ENCODE assay signal across 14 cellular contexts in the genomic region with DNA sequence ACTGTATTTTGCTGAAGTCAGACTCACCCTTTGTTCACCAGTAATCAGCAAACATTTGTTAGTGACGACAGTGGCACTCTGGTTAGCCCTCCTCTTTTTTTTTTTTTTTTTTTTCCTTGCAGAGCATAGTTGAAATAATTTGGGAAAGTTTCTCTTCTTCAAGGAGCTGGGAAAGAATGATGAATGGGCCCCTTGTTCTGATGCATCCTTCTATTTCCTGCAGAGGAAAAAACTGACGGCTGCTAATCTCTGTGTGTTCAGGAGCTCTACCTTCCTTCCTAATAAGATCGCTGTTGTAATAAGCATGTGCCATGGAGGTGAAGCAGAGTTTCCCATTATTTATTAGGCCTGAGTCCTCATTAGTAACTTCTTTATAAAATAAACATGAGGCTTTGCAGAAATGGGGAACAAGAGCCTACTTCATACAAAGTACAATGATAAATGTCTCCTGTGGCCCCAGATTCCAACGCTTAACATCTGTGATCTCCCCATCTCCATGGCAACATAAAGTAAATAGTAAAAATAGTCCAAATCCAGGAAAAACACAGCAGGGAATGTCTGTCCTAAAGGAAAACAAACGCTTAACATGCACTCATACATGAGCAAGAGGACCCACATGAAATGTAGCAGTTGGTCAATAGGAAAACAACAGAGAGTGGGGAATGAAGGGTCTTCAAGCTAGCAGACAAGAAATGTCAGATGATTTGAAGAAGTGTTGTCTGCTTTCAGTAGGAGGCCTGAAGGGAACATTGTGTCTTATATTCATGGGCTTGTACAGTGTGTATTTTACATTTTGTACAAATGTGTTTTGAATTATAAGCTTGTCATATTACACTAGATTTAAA. TPM values are rescaled to one million over a fixed set of nuclear protein-coding genes. Genes with fewer than 3 reads are reported as not detected.
DNase-seq lines count a peak whose midpoint lies in the region; ATAC-seq, FAIRE-seq and TF ChIP-seq lines count a peak whose summit lies in the region.
"Had no signal": no experiment of that assay in that cellular context is flagged by ENCODE, and none has a peak within 500 bp of the region (broad histone marks: within the 10 kb centered on the region; RNA-seq: fewer than 3 reads in every experiment).

No MANE protein-coding gene starts in this region.

- no peaks in the 10 kb centered on the region for H3K9me3 Mint-ChIP-seq in chondrocyte (ENCODE audit: low read depth)

- WGBS in right cardiac atrium = 28% methylated on average over 5 of the region's 5 CpGs
- 38 to 44% methylated on average over 5 of the region's 5 CpGs for WGBS in sigmoid colon, 2 donors

- H3K4me3 Mint-ChIP-seq in chondrocyte (ENCODE audit: unreplicated experiment) = no peak overlapping the region

- peaks cover 2% of the 10 kb centered on the region for H3K4me1 ChIP-seq in right cardiac atrium (ENCODE audit: control insufficient read depth, insufficient read depth, low read length)
- peaks cover 0 to 71% (median 59%) of the 10 kb centered on the region in 4 donors for H3K4me1 ChIP-seq in sigmoid colon
- H3K4me1 ChIP-seq in effector memory CD4-positive, alpha-beta T cell (ENCODE audit: control insufficient read depth, insufficient read depth, low read length, poor library complexity, severe bottlenecking) = no peaks in the 10 kb centered on the region
- H3K4me1 ChIP-seq: BE2C had no signal

- no peaks in the 10 kb centered on the region for H3K9me3 ChIP-seq in right cardiac atrium (ENCODE audit: control insufficient read depth, low read length)
- no peaks in the 10 kb centered on the region for H3K9me3 ChIP-seq in sigmoid colon
- no peaks in the 10 kb centered on the region for H3K9me3 ChIP-seq in effector memory CD4-positive, alpha-beta T cell (ENCODE audit: control insufficient read depth, low read length)
- H3K9me3 ChIP-seq: BE2C had no signal

- peaks cover 78% of the 10 kb centered on the region for H3K4me1 Mint-ChIP-seq in chondrocyte (ENCODE audit: low read depth)

- H3K27ac ChIP-seq in right cardiac atrium (ENCODE audit: low read length) (peak overlapping the region; percentile 24), sigmoid colon (peak overlapping the region; percentile 42 to 87 (median 78))
- H3K27ac ChIP-seq in effector memory CD4-positive, alpha-beta T cell (ENCODE audit: insufficient read depth, low read length, poor library complexity, severe bottlenecking) = no peak overlapping the region
- H3K27ac ChIP-seq: HL-60 had no signal

- TF ChIP-seq POLR2A in sigmoid colon (IDR thresholded peaks at IDR 0.05) = no peak

- peak; percentile 72 to 98 (median 88) for TF ChIP-seq EP300 in sigmoid colon (IDR thresholded peaks at IDR 0.05)

- H3K27me3 ChIP-seq in right cardiac atrium (ENCODE audit: control insufficient read depth, insufficient read depth) = no peaks in the 10 kb centered on the region
- no peaks in the 10 kb centered on the region for H3K27me3 ChIP-seq in sigmoid colon
- H3K27me3 ChIP-seq in effector memory CD4-positive, alpha-beta T cell (replicated peaks; ENCODE audit: control insufficient read depth, insufficient read depth, low read length, poor library complexity, severe bottlenecking) = no peaks in the 10 kb centered on the region
- H3K27me3 ChIP-seq: BE2C had no signal

- H3K36me3 Mint-ChIP-seq in chondrocyte (ENCODE audit: low read depth) = no peaks in the 10 kb centered on the region

- H3K4me3 ChIP-seq in right cardiac atrium (ENCODE audit: low read length) (no peak overlapping the region), sigmoid colon (no peak overlapping the region)
- no peak overlapping the region for H3K4me3 ChIP-seq in effector memory CD4-positive, alpha-beta T cell (ENCODE audit: insufficient read depth, low read depth, low read length, poor library complexity, severe bottlenecking)

- H3K36me3 ChIP-seq in sigmoid colon = no peaks in the 10 kb centered on the region
- no peaks in the 10 kb centered on the region for H3K36me3 ChIP-seq in effector memory CD4-positive, alpha-beta T cell (ENCODE audit: control insufficient read depth, insufficient read depth, low read length)
- H3K36me3 ChIP-seq: BE2C had no signal

- no peak for FAIRE-seq in GM19239 (lab: Jason Lieb, UNC)
- FAIRE-seq: small intestine had no signal

- DNase-seq in HT1080 (ENCODE audit: low read depth) (peak; percentile 65), chondrocyte (ENCODE audit: low spot score) (no peak), right cardiac atrium (no peak), sigmoid colon (no peak), GM19239 (ENCODE audit: insufficient read length, low spot score) (no peak), NCI-H1092 treated with DMSO at 0.1 percent for 48 hours (lab: John Stamatoyannopoulos, UW) (no peak)
- no peak for DNase-seq in effector memory CD4-positive, alpha-beta T cell
- DNase-seq: activated T-cell treated with anti-CD3 and anti-CD28 coated beads, Interleukin-2, amount 50 U/mL, for 48 hours; BE2C; GF-D8; NCI-H1417; small intestine had no signal

- ATAC-seq in right cardiac atrium (peak; percentile 67 to 85), GM21786 (IDR thresholded peaks at IDR 0.05; ENCODE audit: unreplicated experiment) (no peak)

- intact Hi-C loops in right cardiac atrium (cut with DNase I) = no loop called here
- intact Hi-C loops in sigmoid colon (cut with DNase I) = loop anchor here (5.0 kb wide), 1 partner anchor 57 kb away; a partner anchor contains a TSS

- H3K27ac Mint-ChIP-seq in chondrocyte (ENCODE audit: unreplicated experiment) = peak overlapping the region; percentile 94

- H3K27me3 Mint-ChIP-seq in chondrocyte (ENCODE audit: low read depth) = no peaks in the 10 kb centered on the region

- TF ChIP-seq CTCF in chondrocyte (IDR thresholded peaks at IDR 0.05) = no peak
- no peak for TF ChIP-seq CTCF in sigmoid colon (IDR thresholded peaks at IDR 0.05)

RNA-seq across cellular contexts. Expression of a gene that starts 59.1 kb away (rescaled TPM):
- total RNA-seq in HT1080 (2014; rRNA removed; shearing (Covaris generic)) = 47.7 and 57.3 TPM in 2 replicates
- polyA plus RNA-seq in HT1080 (2015; cell fraction: cytosol; rRNA removed) = 56.4 and 70.2 TPM in 2 replicates
- polyA plus RNA-seq in HT1080 (2015; cell fraction: nucleus; rRNA removed) = 112 and 115 TPM in 2 replicates
- total RNA-seq in chondrocyte (1,623 to 1,979 TPM (median 1,941 TPM) in 3 replicates), right cardiac atrium (100 to 1,000 TPM; 127 to 214 (median 137) TPM), sigmoid colon (1,000 to 10,000 TPM; 1,069 to 2,150 (median 1,500) TPM)
- polyA plus RNA-seq in right cardiac atrium (93.9 TPM), sigmoid colon (100 to 1,000 TPM in 1 of 3 donors, 10 to 100 TPM in 2; 34.7 to 125 (median 79.3) TPM)
